ENCODE assay signal across 27 cellular contexts in the genomic region with DNA sequence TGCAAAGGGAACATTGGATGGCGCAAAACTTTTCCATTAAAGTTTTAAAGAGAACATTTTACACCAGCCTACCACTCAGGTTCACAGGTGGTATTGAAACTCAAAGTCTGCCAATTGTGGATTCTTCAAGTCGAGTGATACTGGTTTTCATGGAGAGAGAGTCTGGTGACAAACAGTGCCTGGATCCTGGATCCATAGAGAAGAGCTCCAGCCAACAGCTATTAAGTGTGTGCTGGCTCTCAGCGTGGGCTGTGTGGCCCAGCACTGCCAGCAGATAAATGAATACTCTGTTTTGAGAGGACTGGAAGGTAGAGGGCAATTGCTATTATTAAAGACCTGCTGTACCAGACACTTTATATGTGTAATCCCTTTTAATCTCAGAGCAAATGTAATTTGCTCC.
"Had no signal": no experiment of that assay in that cellular context is flagged by ENCODE, and none has a peak within 500 bp of the region (broad histone marks: within the 10 kb centered on the region; RNA-seq: fewer than 3 reads in every experiment).

No MANE protein-coding gene starts in this region.

- H3K27me3 ChIP-seq: left lung, ovary, right atrium auricular region, uterus had no signal

- H3K4me3 ChIP-seq: left lung, lung, ovary, right atrium auricular region, skin epidermis, stomach, thoracic aorta, tibial artery, uterus had no signal

- H3K36me3 Mint-ChIP-seq: immature natural killer cell; mesothelial cell of epicardium; naive B cell; natural killer cell; stimulated activated naive B cell treated with anti-CD40 and anti-IgM and Interleukin-4, amounts not matched to agents 10 μg/mL and 1 μg/mL and 100 μg/mL, for 72 hours; type B pancreatic cell had no signal

- ATAC-seq: left lung; natural killer cell; sciatic nerve; stimulated activated naive B cell treated with anti-CD40 and anti-IgM and Interleukin-4, amounts not matched to agents 10 μg/mL and 1 μg/mL and 100 μg/mL, for 72 hours; stimulated activated naive CD8-positive, alpha-beta T cell treated with anti-CD3 and anti-CD28 coated beads, Interleukin-15, Interleukin-2, amounts not matched to agents 100 U/mL and 50 U/mL, for 24 hours had no signal

- H3K27ac Mint-ChIP-seq: immature natural killer cell; mesothelial cell of epicardium; natural killer cell; nephron progenitor cell; progenitor cell of endocrine pancreas; stimulated activated naive B cell treated with anti-CD40 and anti-IgM and Interleukin-4, amounts not matched to agents 10 μg/mL and 1 μg/mL and 100 μg/mL, for 72 hours; type B pancreatic cell had no signal

- H3K4me3 Mint-ChIP-seq: immature natural killer cell; mesothelial cell of epicardium; naive B cell; natural killer cell; nephron progenitor cell; stimulated activated naive B cell treated with anti-CD40 and anti-IgM and Interleukin-4, amounts not matched to agents 10 μg/mL and 1 μg/mL and 100 μg/mL, for 72 hours; type B pancreatic cell had no signal

- H3K9me3 ChIP-seq: left lung, ovary, right atrium auricular region, stomach, thoracic aorta, tibial artery, uterus had no signal

- H3K27me3 Mint-ChIP-seq: type B pancreatic cell had no signal

- H3K9me3 Mint-ChIP-seq: immature natural killer cell; mesothelial cell of epicardium; naive B cell; natural killer cell; nephron progenitor cell; stimulated activated naive B cell treated with anti-CD40 and anti-IgM and Interleukin-4, amounts not matched to agents 10 μg/mL and 1 μg/mL and 100 μg/mL, for 72 hours; type B pancreatic cell had no signal

- H3K27ac ChIP-seq: left lung, ovary, right atrium auricular region, skin epidermis, stomach, thoracic aorta, tibial artery, uterus had no signal

- H3K36me3 ChIP-seq: left lung, ovary, right atrium auricular region, stomach, thoracic aorta, tibial artery, uterus had no signal

- H3K4me1 Mint-ChIP-seq: mesothelial cell of epicardium; naive B cell; stimulated activated naive B cell treated with anti-CD40 and anti-IgM and Interleukin-4, amounts not matched to agents 10 μg/mL and 1 μg/mL and 100 μg/mL, for 72 hours had no signal

- H3K4me1 ChIP-seq: left lung, right atrium auricular region, stomach, tibial artery, uterus had no signal

- DNase-seq: hypothalamus; immature natural killer cell; kidney; left colon; left lung; mesendoderm; naive B cell; natural killer cell; nephron progenitor cell; ovary; stimulated activated CD4-positive, alpha-beta T cell treated with anti-CD3 and anti-CD28 coated beads, Interleukin-12 subunit alpha, Interleukin-12 subunit beta, amount 100 ng/mL, for 4 hours; stimulated activated CD4-positive, alpha-beta T cell treated with anti-CD3 and anti-CD28 coated beads, Interleukin-15, amount 100 ng/mL, for 24 hours; stimulated activated CD4-positive, alpha-beta T cell treated with anti-CD3 and anti-CD28 coated beads, Interleukin-2, amount 100 ng/mL, for 24 hours; stimulated activated CD4-positive, alpha-beta T cell treated with anti-CD3 and anti-CD28 coated beads, Interleukin-4, amount 100 ng/mL, for 1 hour; stimulated activated naive B cell treated with anti-CD40 and anti-IgM and Interleukin-4, amounts not matched to agents 10 μg/mL and 1 μg/mL and 100 μg/mL, for 72 hours; stimulated activated naive CD8-positive, alpha-beta T cell treated with anti-CD3 and anti-CD28 coated beads, Interleukin-15, Interleukin-2, amounts not matched to agents 100 U/mL and 50 U/mL, for 24 hours; stomach; tibial artery; uterus had no signal
